ENCODE assay signal across 21 cellular contexts in the genomic region with DNA sequence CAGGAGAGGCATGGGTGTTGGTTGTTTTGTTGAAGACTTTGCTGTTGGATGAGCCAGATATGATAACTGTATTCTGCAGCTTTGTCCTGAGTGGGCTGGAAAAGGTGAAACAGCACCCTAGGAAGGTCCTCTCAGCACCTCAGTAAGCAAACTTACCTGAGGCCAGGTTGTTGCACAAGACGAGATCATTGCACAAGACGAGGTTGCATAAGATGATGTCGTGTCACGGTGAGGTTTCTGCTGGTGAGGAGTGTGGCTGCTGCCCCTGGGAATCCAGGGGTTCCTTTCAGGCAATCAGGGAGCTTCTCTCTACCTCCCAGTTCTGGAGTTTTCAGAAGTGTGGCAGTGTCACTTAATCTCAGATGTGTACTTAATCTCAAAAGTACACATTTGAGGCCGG.
DNase-seq lines count a peak whose midpoint lies in the region; ATAC-seq and TF ChIP-seq lines count a peak whose summit lies in the region.
"Had no signal": no experiment of that assay in that cellular context is flagged by ENCODE, and none has a peak within 500 bp of the region (broad histone marks: within the 10 kb centered on the region; RNA-seq: fewer than 3 reads in every experiment).

No MANE protein-coding gene starts in this region.

- H3K4me2 ChIP-seq in hepatocyte = no peak overlapping the region
- H3K4me2 ChIP-seq in neural progenitor cell = no peak overlapping the region
- H3K4me2 ChIP-seq: KMS-11 had no signal

- ATAC-seq in WTC11 (no peak), lower lobe of right lung (peak; percentile 41 to 63), GM18873 (IDR thresholded peaks at IDR 0.05; ENCODE audit: low FRiP score, unreplicated experiment) (no peak)
- no peak for ATAC-seq in activated CD8-positive, alpha-beta T cell treated with anti-CD3 and anti-CD28 coated beads for 36 hours

- H2AFZ ChIP-seq in hepatocyte = no peak overlapping the region
- no peak overlapping the region for H2AFZ ChIP-seq in neural progenitor cell (replicated peaks)

- H3K9ac ChIP-seq in neural progenitor cell = no peak overlapping the region
- H3K9ac ChIP-seq: KMS-11 had no signal

- TF ChIP-seq CTCF in Caco-2 (IDR thresholded peaks at IDR 0.05; ENCODE audit: insufficient read depth in 1 of 2, low read depth in 1 of 2, low read length in 1 of 2, severe bottlenecking in 1 of 2, unreplicated experiment in 1 of 2) (no peak), WTC11 (IDR thresholded peaks at IDR 0.05) (no peak), hepatocyte (IDR thresholded peaks at IDR 0.05; ENCODE audit: poor library complexity) (no peak), lower lobe of right lung (IDR thresholded peaks at IDR 0.05) (no peak), neural progenitor cell (IDR thresholded peaks at IDR 0.05) (no peak)
- no peak for TF ChIP-seq CTCF in activated CD8-positive, alpha-beta T cell treated with anti-CD3 and anti-CD28 coated beads for 36 hours (IDR thresholded peaks at IDR 0.05)

- no peaks in the 10 kb centered on the region for H3K27me3 Mint-ChIP-seq in Caco-2 (ENCODE audit: insufficient read depth, unreplicated experiment)
- no peaks in the 10 kb centered on the region; the same call in 1 of the 2 replicates for H3K27me3 Mint-ChIP-seq in WTC11 (ENCODE audit: low read depth)
- peaks cover 6% of the 10 kb centered on the region for H3K27me3 Mint-ChIP-seq in activated CD8-positive, alpha-beta T cell treated with anti-CD3 and anti-CD28 coated beads for 36 hours
- no peaks in the 10 kb centered on the region for H3K27me3 Mint-ChIP-seq in neural progenitor cell (ENCODE audit: insufficient read depth, low read depth)

- H3K27ac ChIP-seq in hepatocyte (peak overlapping the region; percentile 7), lower lobe of right lung (no peak overlapping the region), neural progenitor cell (no peak overlapping the region)
- H3K27ac ChIP-seq: KMS-11 had no signal

- no peaks in the 10 kb centered on the region for H3K4me1 Mint-ChIP-seq in Caco-2 (ENCODE audit: low read depth, unreplicated experiment)
- no peaks in the 10 kb centered on the region for H3K4me1 Mint-ChIP-seq in WTC11
- no peaks in the 10 kb centered on the region for H3K4me1 Mint-ChIP-seq in activated CD8-positive, alpha-beta T cell treated with anti-CD3 and anti-CD28 coated beads for 36 hours (ENCODE audit: low read depth)
- no peaks in the 10 kb centered on the region for H3K4me1 Mint-ChIP-seq in neural progenitor cell
- H3K4me1 Mint-ChIP-seq: CD8-positive, alpha-beta memory T cell had no signal

- H3F3A ChIP-seq in neural progenitor cell (ENCODE audit: low read depth) = no peaks in the 10 kb centered on the region

- intact Hi-C loops in Caco-2 (cut with micrococcal nuclease; ENCODE audit: unreplicated experiment) = no loop called here
- intact Hi-C loops in lower lobe of right lung (cut with DNase I) = no loop called here
- intact Hi-C loops in activated CD8-positive, alpha-beta T cell treated with anti-CD3 and anti-CD28 coated beads for 36 hours (cut with micrococcal nuclease) = no loop called here

- H3K4me1 ChIP-seq in Caco-2 (no peaks in the 10 kb centered on the region), hepatocyte (ENCODE audit: insufficient read depth) (no peaks in the 10 kb centered on the region), lower lobe of right lung (no peaks in the 10 kb centered on the region), neural progenitor cell (no peaks in the 10 kb centered on the region)

- no peak overlapping the region for H3K4me3 Mint-ChIP-seq in Caco-2 (ENCODE audit: unreplicated experiment)
- H3K4me3 Mint-ChIP-seq in WTC11 = no peak overlapping the region
- no peak overlapping the region for H3K4me3 Mint-ChIP-seq in activated CD8-positive, alpha-beta T cell treated with anti-CD3 and anti-CD28 coated beads for 36 hours
- no peak overlapping the region for H3K4me3 Mint-ChIP-seq in neural progenitor cell
- H3K4me3 Mint-ChIP-seq: CD8-positive, alpha-beta memory T cell had no signal

- H3K27me3 ChIP-seq in Caco-2 (replicated peaks; ENCODE audit: control insufficient read depth, insufficient read depth, low read length) = no peaks in the 10 kb centered on the region
- H3K27me3 ChIP-seq in hepatocyte = no peaks in the 10 kb centered on the region
- H3K27me3 ChIP-seq in lower lobe of right lung (ENCODE audit: low read depth) = no peaks in the 10 kb centered on the region
- H3K27me3 ChIP-seq in neural progenitor cell = no peaks in the 10 kb centered on the region

- H4K20me1 ChIP-seq in hepatocyte (ENCODE audit: insufficient read depth, poor library complexity, severe bottlenecking) (no peaks in the 10 kb centered on the region), neural progenitor cell (ENCODE audit: low read depth) (no peaks in the 10 kb centered on the region)

- H3K79me2 ChIP-seq in hepatocyte (no peaks in the 10 kb centered on the region), neural progenitor cell (ENCODE audit: low read depth) (no peaks in the 10 kb centered on the region)

- H3K36me3 Mint-ChIP-seq in Caco-2 (ENCODE audit: insufficient read depth, unreplicated experiment) (no peaks in the 10 kb centered on the region), WTC11 (peaks cover 53% of the 10 kb centered on the region), neural progenitor cell (no peaks in the 10 kb centered on the region)
- H3K36me3 Mint-ChIP-seq in activated CD8-positive, alpha-beta T cell treated with anti-CD3 and anti-CD28 coated beads for 36 hours (ENCODE audit: low read depth) = no peaks in the 10 kb centered on the region
- H3K36me3 Mint-ChIP-seq: CD8-positive, alpha-beta memory T cell had no signal

- H3K36me3 ChIP-seq in Caco-2 (ENCODE audit: control insufficient read depth, insufficient read depth, low read length) (no peaks in the 10 kb centered on the region), hepatocyte (replicated peaks; ENCODE audit: insufficient read depth, low read depth) (no peaks in the 10 kb centered on the region), lower lobe of right lung (no peaks in the 10 kb centered on the region), neural progenitor cell (no peaks in the 10 kb centered on the region)

- BruUV-seq in Caco-2 (replicated peaks; lab: Mats Ljungman, UMichigan) = no TSS peak

- no peaks in the 10 kb centered on the region for H3K9me2 ChIP-seq in hepatocyte (replicated peaks; ENCODE audit: insufficient read depth)

- POLR2A ChIA-PET in Caco-2 (lab: Charles Lee) (no interaction called here), WTC11 (lab: Charles Lee) (no interaction called here)
- POLR2A ChIA-PET in activated CD8-positive, alpha-beta T cell treated with anti-CD3 and anti-CD28 coated beads for 36 hours (lab: Charles Lee) = interaction anchor here (0.7 kb wide), 1 partner anchor 1610 kb away, joined by 3 read pairs; no protein-coding TSS in a partner anchor

- CTCF ChIA-PET in Caco-2 (lab: Charles Lee) (no interaction called here), WTC11 (lab: Charles Lee) (no interaction called here)
- CTCF ChIA-PET in activated CD8-positive, alpha-beta T cell treated with anti-CD3 and anti-CD28 coated beads for 36 hours (lab: Charles Lee) = no interaction called here

- H3K27ac Mint-ChIP-seq in Caco-2 (ENCODE audit: unreplicated experiment) (no peak overlapping the region), WTC11 (no peak overlapping the region), neural progenitor cell (no peak overlapping the region)
- H3K27ac Mint-ChIP-seq in activated CD8-positive, alpha-beta T cell treated with anti-CD3 and anti-CD28 coated beads for 36 hours = no peak overlapping the region
- H3K27ac Mint-ChIP-seq: CD8-positive, alpha-beta memory T cell had no signal

- peak; percentile 46 to 64 for DNase-seq in Caco-2
- no peak for DNase-seq in WTC11 (ENCODE audit: low spot score)
- peak; percentile 28 for DNase-seq in hepatocyte (ENCODE audit: low spot score)
- DNase-seq in lower lobe of right lung = no peak
- DNase-seq in activated CD8-positive, alpha-beta T cell treated with anti-CD3 and anti-CD28 coated beads for 36 hours = no peak
- DNase-seq in midbrain (lab: John Stamatoyannopoulos, UW) = no peak
- DNase-seq in neural progenitor cell (ENCODE audit: low spot score) = no peak
- DNase-seq: AML-193; C1 segment of cervical spinal cord; CD8-positive, alpha-beta memory T cell; DMS53; GDM1; MV-4-11; NCI-H1105 treated with DMSO at 0.1 percent for 48 hours; NCI-H2081; NCI-H2171 treated with DMSO at 0.1 percent for 48 hours; NCI-H524 treated with DMSO at 0.1 percent for 48 hours; OCI-M1; Right ventricle myocardium superior had no signal

- 54% methylated on average over 5 of the region's 5 CpGs for WGBS in hepatocyte (ENCODE audit: low lambda C conversion rate, missing lambda C conversion rate)

- H3K4me3 ChIP-seq in Caco-2 (ENCODE audit: low read depth, low read length) (no peak overlapping the region), hepatocyte (no peak overlapping the region), lower lobe of right lung (no peak overlapping the region), neural progenitor cell (no peak overlapping the region)

- no peaks in the 10 kb centered on the region for H3K9me3 Mint-ChIP-seq in Caco-2 (ENCODE audit: unreplicated experiment)
- peaks cover 45% of the 10 kb centered on the region for H3K9me3 Mint-ChIP-seq in WTC11
- H3K9me3 Mint-ChIP-seq in activated CD8-positive, alpha-beta T cell treated with anti-CD3 and anti-CD28 coated beads for 36 hours = no peaks in the 10 kb centered on the region
- H3K9me3 Mint-ChIP-seq in neural progenitor cell = no peaks in the 10 kb centered on the region

- no peaks in the 10 kb centered on the region for H3K9me3 ChIP-seq in Caco-2
- no peaks in the 10 kb centered on the region for H3K9me3 ChIP-seq in hepatocyte (ENCODE audit: low read depth)
- no peaks in the 10 kb centered on the region for H3K9me3 ChIP-seq in lower lobe of right lung
- H3K9me3 ChIP-seq in neural progenitor cell (ENCODE audit: low read depth) = no peaks in the 10 kb centered on the region

TF ChIP-seq in WTC11, 78 proteins besides CTCF, POLR2A, EP300 and RAD21:
- 0 out of 2 replicates have a peak, but pooled peaks have one; percentile 31 for TF ChIP-seq GABPB1 (CRISPR knock-in tag; IDR thresholded peaks at IDR 0.05)
- TF ChIP-seq JUN (CRISPR knock-in tag; IDR thresholded peaks at IDR 0.05) = no peak
TF ChIP-seq in WTC11: peak in this region for 1.

Comparison
In these comparisons a context has a peak if more than half of its experiments do, and no peak if none do; other contexts are left out.
1. DNase-seq: peak in Caco-2 (2 of 2) and hepatocyte (single experiment); none in WTC11 (single experiment), lower lobe of right lung (single experiment), activated CD8-positive, alpha-beta T cell treated with anti-CD3 and anti-CD28 coated beads for 36 hours (single experiment), midbrain (single experiment) and neural progenitor cell (single experiment).
2. ATAC-seq: peak in lower lobe of right lung (2 of 2); none in WTC11 (single experiment), activated CD8-positive, alpha-beta T cell treated with anti-CD3 and anti-CD28 coated beads for 36 hours (single experiment) and GM18873 (single experiment).